27 cellular contexts compared by ENCODE assay signal in genomic region chr3:100110101-100110500, GRCh38. TPM values are rescaled to one million over a fixed set of nuclear protein-coding genes. Genes with fewer than 3 reads are reported as not detected.
"Had no signal": no experiment of that assay in that cellular context is flagged by ENCODE, and none has a peak within 500 bp of the region (broad histone marks: within the 10 kb centered on the region; RNA-seq: fewer than 3 reads in every experiment).

No MANE protein-coding gene starts in this region.

- H3K36me3 ChIP-seq: adrenal gland, breast epithelium had no signal

- ATAC-seq: T-helper 17 cell had no signal

- H3K27ac ChIP-seq: adrenal gland, breast epithelium had no signal

- H3K27me3 ChIP-seq: adrenal gland, breast epithelium had no signal

- H3K9me3 ChIP-seq: adrenal gland, breast epithelium had no signal

- DNase-seq: activated B cell treated with CpG ODN at 0.5 μM for 24 hours; activated CD4-positive, alpha-beta memory T cell treated with anti-CD3 and anti-CD28 coated beads for 36 hours; activated CD4-positive, alpha-beta T cell treated with anti-CD3 and anti-CD28 coated beads for 1 hour; activated CD4-positive, alpha-beta T cell treated with anti-CD3 and anti-CD28 coated beads, Interleukin-2, amount 10 ng/mL, durations not matched to agents 24 days and 14 days; activated CD8-positive, alpha-beta memory T cell treated with anti-CD3 and anti-CD28 coated beads for 24 hours; activated naive CD4-positive, alpha-beta T cell treated with anti-CD3 and anti-CD28 coated beads, Interleukin-2, amount 50 U/mL, for 16 hours; activated naive CD8-positive, alpha-beta T cell treated with anti-CD3 and anti-CD28 coated beads, Interleukin-2, amount 10 ng/mL, durations not matched to agents 7 days and 5 days; activated T-cell treated with anti-CD3 and anti-CD28 coated beads, Interleukin-2, amount 50 U/mL, for 48 hours; adrenal gland; anterior cingulate cortex; IMR-90; Kasumi-1; KBM-7; NCI-H1105 treated with DMSO at 0.1 percent for 48 hours; NCI-H1436 treated with DMSO at 0.1 percent for 48 hours; NCI-H187 treated with DMSO at 0.1 percent for 48 hours; NCI-H2171 treated with DMSO at 0.1 percent for 48 hours; NCI-H226; NCI-H510A; NCI-H526 treated with DMSO at 0.1 percent for 48 hours; NCI-H82; SIG-M5; T-helper 17 cell; T-helper 9 cell had no signal

- H3K4me1 ChIP-seq: breast epithelium had no signal

- H3K4me3 ChIP-seq: adrenal gland, breast epithelium had no signal

RNA-seq across cellular contexts. Expression of gene FILIP1L, which starts 4.2 kb away (rescaled TPM):
- total RNA-seq: OCI-LY7, RPMI7951 had no signal
